ENCODE assay signal across 18 cellular contexts in the genomic region with DNA sequence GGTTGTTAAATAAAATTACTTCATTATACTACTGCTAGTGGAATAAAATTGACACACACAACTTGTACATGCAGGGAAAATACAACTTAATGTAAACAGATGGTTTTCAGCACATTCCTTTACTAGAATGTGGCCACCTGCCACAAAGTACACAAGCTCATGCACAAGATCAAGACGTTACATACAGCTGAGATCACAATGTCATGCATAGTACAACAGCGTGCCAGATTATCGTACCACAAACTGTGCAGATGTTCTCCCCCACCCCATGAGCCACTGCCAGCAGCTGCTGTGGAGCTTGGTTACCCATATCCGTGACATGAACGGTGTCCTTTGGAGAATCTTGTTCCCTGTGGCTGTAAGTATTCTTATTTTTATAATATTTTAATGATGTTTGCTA. TPM values are rescaled to one million over a fixed set of nuclear protein-coding genes. Genes with fewer than 3 reads are reported as not detected.
DNase-seq lines count a peak whose midpoint lies in the region; ATAC-seq and TF ChIP-seq lines count a peak whose summit lies in the region.
"Had no signal": no experiment of that assay in that cellular context is flagged by ENCODE, and none has a peak within 500 bp of the region (broad histone marks: within the 10 kb centered on the region; RNA-seq: fewer than 3 reads in every experiment).

No MANE protein-coding gene starts in this region.

- no peak for TF ChIP-seq CTCF in brain microvascular endothelial cell (IDR thresholded peaks at IDR 0.05; ENCODE audit: low read depth, low read length, missing control alignments)

- H3K36me3 ChIP-seq in brain microvascular endothelial cell (replicated peaks), result no peaks in the 10 kb centered on the region
- H3K36me3 ChIP-seq: thoracic aorta had no signal

- no peaks in the 10 kb centered on the region for H3K27me3 ChIP-seq in brain microvascular endothelial cell (replicated peaks)

- in situ Hi-C loops in brain microvascular endothelial cell (cut with HindIII; ENCODE audit: low pct_ligation_motif_present, low sequenced_read_pairs), result no loop called here

- DNase-seq in DMS53 treated with DMSO at 0.1 percent for 48 hours (lab: John Stamatoyannopoulos, UW; ENCODE audit: unreplicated experiment), result peak; percentile 6
- peak; percentile 9 for DNase-seq in M059J (ENCODE audit: low read depth)
- peak; percentile 88 for DNase-seq in brain microvascular endothelial cell
- peak; percentile 83 for DNase-seq in non-pigmented ciliary epithelial cell (ENCODE audit: low read depth)
- DNase-seq in A172 (ENCODE audit: low spot score), result no peak
- DNase-seq in mucosa of gallbladder (ENCODE audit: low spot score), result no peak
- no peak for DNase-seq in AG08395 (ENCODE audit: low spot score)
- DNase-seq: activated CD4-positive, CD25-positive, alpha-beta regulatory T cell treated with anti-CD3 and anti-CD28 coated beads, Interleukin-2, amount 50 U/mL, for 72 hours; CD4-positive, alpha-beta T cell; GDM1; naive thymus-derived CD8-positive, alpha-beta T cell; NCI-H1092; stimulated activated CD4-positive, alpha-beta T cell treated with anti-CD3 and anti-CD28 coated beads, Interleukin-2, amount 100 ng/mL, for 24 hours; stimulated activated CD8-positive, alpha-beta memory T cell treated with anti-CD3 and anti-CD28 coated beads, Interleukin-4, amount 100 ng/mL, for 48 hours; T-cell had no signal

- no peak for ATAC-seq in GM19351 (IDR thresholded peaks at IDR 0.05; ENCODE audit: unreplicated experiment)
- ATAC-seq: HepG2; naive thymus-derived CD8-positive, alpha-beta T cell; T-cell had no signal

- peak overlapping the region; percentile 66 for H3K27ac ChIP-seq in brain microvascular endothelial cell
- H3K27ac ChIP-seq: thoracic aorta had no signal

- no peak overlapping the region for H3K4me3 ChIP-seq in brain microvascular endothelial cell (ENCODE audit: low read depth, low read length)
- H3K4me3 ChIP-seq: thoracic aorta had no signal

RNA-seq across cellular contexts. Expression of a gene that starts 27.7 kb away (rescaled TPM):
- 20.3 and 29.0 TPM in 2 replicates for total RNA-seq in M059J (2014; rRNA removed; shearing (Covaris generic))
- total RNA-seq in A172 (2014; rRNA removed; shearing (Covaris generic)), result 13.9 and 21.8 TPM in 2 replicates
- total RNA-seq in mucosa of gallbladder, result 52.1 TPM

RNA-seq across cellular contexts. Expression of a gene that starts 27.9 kb away (rescaled TPM):
- 9.7 and 10.0 TPM in 2 replicates for total RNA-seq in M059J (2014; rRNA removed; shearing (Covaris generic))
- 14.1 and 18.2 TPM in 2 replicates for total RNA-seq in A172 (2014; rRNA removed; shearing (Covaris generic))
- 17.0 TPM for total RNA-seq in mucosa of gallbladder

Comparison
In these comparisons a context has a peak if more than half of its experiments do, and no peak if none do; other contexts are left out.
1. DNase-seq: peak in DMS53 treated with DMSO at 0.1 percent for 48 hours (single experiment), M059J (single experiment), brain microvascular endothelial cell (single experiment) and non-pigmented ciliary epithelial cell (single experiment); none in A172 (single experiment), mucosa of gallbladder (single experiment) and AG08395 (single experiment).